10 cellular contexts compared by ENCODE assay signal in the genomic region with DNA sequence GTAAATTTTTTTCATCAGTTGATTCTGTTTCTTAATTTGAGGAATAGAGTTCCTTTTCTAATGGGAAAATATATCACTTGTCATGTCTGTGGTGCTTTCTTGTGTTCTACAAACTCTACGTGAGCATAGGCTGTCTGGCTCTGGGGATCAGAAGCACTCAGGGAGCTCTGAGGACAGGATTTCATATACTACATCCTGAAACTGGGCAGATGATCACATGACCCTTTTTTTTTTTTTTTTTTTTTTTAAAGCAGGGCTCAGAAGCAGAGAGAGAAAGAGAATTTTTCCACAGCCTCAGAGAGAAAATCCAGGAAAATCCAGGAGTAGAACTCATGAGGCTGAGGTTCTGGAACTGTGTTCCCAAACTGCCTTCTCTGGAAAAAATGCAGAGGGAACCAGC.
A peak's percentile ranks its signal among the peaks of the same experiment; 100 is the strongest.
DNase-seq lines count a peak whose midpoint lies in the region; ATAC-seq and TF ChIP-seq lines count a peak whose summit lies in the region.
"Had no signal": no experiment of that assay in that cellular context is flagged by ENCODE, and none has a peak within 500 bp of the region (broad histone marks: within the 10 kb centered on the region; RNA-seq: fewer than 3 reads in every experiment).

No MANE protein-coding gene starts in this region.

- peaks cover 23% of the 10 kb centered on the region for H3K36me3 Mint-ChIP-seq in activated naive CD4-positive, alpha-beta T cell treated with anti-CD3 and anti-CD28 coated beads, Interleukin-2, amount 50 U/mL, for 24 hours
- peaks cover 69% of the 10 kb centered on the region for H3K36me3 Mint-ChIP-seq in activated naive CD8-positive, alpha-beta T cell treated with anti-CD3 and anti-CD28 coated beads, Interleukin-2, amount 50 U/mL, for 24 hours (ENCODE audit: low read depth)

- H3K27me3 Mint-ChIP-seq in activated naive CD4-positive, alpha-beta T cell treated with anti-CD3 and anti-CD28 coated beads, Interleukin-2, amount 50 U/mL, for 24 hours = no peaks in the 10 kb centered on the region
- H3K27me3 Mint-ChIP-seq in activated naive CD8-positive, alpha-beta T cell treated with anti-CD3 and anti-CD28 coated beads, Interleukin-2, amount 50 U/mL, for 24 hours = peaks cover 2% of the 10 kb centered on the region

- peaks cover 96% of the 10 kb centered on the region for H3K4me1 Mint-ChIP-seq in activated naive CD4-positive, alpha-beta T cell treated with anti-CD3 and anti-CD28 coated beads, Interleukin-2, amount 50 U/mL, for 24 hours
- H3K4me1 Mint-ChIP-seq in activated naive CD8-positive, alpha-beta T cell treated with anti-CD3 and anti-CD28 coated beads, Interleukin-2, amount 50 U/mL, for 24 hours = peaks cover 96% of the 10 kb centered on the region

- no peaks in the 10 kb centered on the region for H3K36me3 ChIP-seq in upper lobe of left lung

- 22 to 60% methylated on average over 1 of the region's 1 CpG for WGBS in upper lobe of left lung, 2 donors

- H3K4me3 ChIP-seq in upper lobe of left lung = no peak overlapping the region

- H3K27ac ChIP-seq in upper lobe of left lung = peak overlapping the region in 3 of 4 donors; percentile 46 to 58 (median 49)

- TF ChIP-seq POLR2A in upper lobe of left lung (IDR thresholded peaks at IDR 0.05) = no peak

- peaks cover 16 to 52% (median 32%) of the 10 kb centered on the region in 4 donors for H3K4me1 ChIP-seq in upper lobe of left lung

- ATAC-seq in activated naive CD8-positive, alpha-beta T cell treated with anti-CD3 and anti-CD28 coated beads, Interleukin-2, amount 50 U/mL, for 24 hours = peak; percentile 33
- ATAC-seq in left lobe of liver (peak; percentile 28), upper lobe of left lung (ENCODE audit: low FRiP score in 2 of 2) (peak in 1 of 2 donors; percentile 57), HG02642 (IDR thresholded peaks at IDR 0.05; ENCODE audit: poor library complexity, unreplicated experiment) (no peak)

- no peaks in the 10 kb centered on the region for H3K9me3 Mint-ChIP-seq in activated naive CD4-positive, alpha-beta T cell treated with anti-CD3 and anti-CD28 coated beads, Interleukin-2, amount 50 U/mL, for 24 hours
- H3K9me3 Mint-ChIP-seq in activated naive CD8-positive, alpha-beta T cell treated with anti-CD3 and anti-CD28 coated beads, Interleukin-2, amount 50 U/mL, for 24 hours = peaks cover 3% of the 10 kb centered on the region

- TF ChIP-seq CTCF in upper lobe of left lung (IDR thresholded peaks at IDR 0.05) = no peak

- H3K4me3 Mint-ChIP-seq in activated naive CD4-positive, alpha-beta T cell treated with anti-CD3 and anti-CD28 coated beads, Interleukin-2, amount 50 U/mL, for 24 hours = peak overlapping the region; percentile 77
- peak overlapping the region; percentile 67 for H3K4me3 Mint-ChIP-seq in activated naive CD8-positive, alpha-beta T cell treated with anti-CD3 and anti-CD28 coated beads, Interleukin-2, amount 50 U/mL, for 24 hours

- no peaks in the 10 kb centered on the region for H3K27me3 ChIP-seq in upper lobe of left lung

- DNase-seq in activated naive CD4-positive, alpha-beta T cell (lab: John Stamatoyannopoulos, UW) = no peak
- no peak for DNase-seq in activated naive CD8-positive, alpha-beta T cell treated with anti-CD3 and anti-CD28 coated beads, Interleukin-2, amount 50 U/mL, for 24 hours
- no peak for DNase-seq in left lobe of liver (ENCODE audit: low spot score)
- DNase-seq in upper lobe of left lung = no peak
- no peak for DNase-seq in NCI-H524 (lab: John Stamatoyannopoulos, UW)
- DNase-seq in 8988T = no peak
- DNase-seq: Kasumi-1, retina had no signal

- H3K27ac Mint-ChIP-seq in activated naive CD4-positive, alpha-beta T cell treated with anti-CD3 and anti-CD28 coated beads, Interleukin-2, amount 50 U/mL, for 24 hours = peak overlapping the region; percentile 93
- H3K27ac Mint-ChIP-seq in activated naive CD8-positive, alpha-beta T cell treated with anti-CD3 and anti-CD28 coated beads, Interleukin-2, amount 50 U/mL, for 24 hours = peak overlapping the region; percentile 100

- no peaks in the 10 kb centered on the region for H3K9me3 ChIP-seq in upper lobe of left lung

- TF ChIP-seq EP300 in upper lobe of left lung (IDR thresholded peaks at IDR 0.05) = no peak
